In genomic region chr17:38325221-38325851, GRCh38 we compare ENCODE assay signal across 1 cellular context.
TF ChIP-seq lines count a peak whose summit lies in the region.

No MANE protein-coding gene starts in this region.

TF ChIP-seq in IMR-90, 13 proteins besides CTCF, POLR2A, EP300 and RAD21:
- TF ChIP-seq MAZ (IDR thresholded peaks at IDR 0.05; ENCODE audit: borderline replicate concordance, low read depth, low read length) = no peak
- TF ChIP-seq MAFK (IDR thresholded peaks at IDR 0.05; ENCODE audit: low read depth, low read length) = no peak
- TF ChIP-seq RFX5 (IDR thresholded peaks at IDR 0.05; ENCODE audit: low read depth, low read length) = no peak
- no peak for TF ChIP-seq SMC3 (IDR thresholded peaks at IDR 0.05; ENCODE audit: low read depth, low read length)
- no peak for TF ChIP-seq RCOR1 (IDR thresholded peaks at IDR 0.05; ENCODE audit: insufficient replicate concordance, low read length)
- no peak for TF ChIP-seq CEBPB (IDR thresholded peaks at IDR 0.05; ENCODE audit: low read depth, low read length)
- no peak for TF ChIP-seq BHLHE40 (IDR thresholded peaks at IDR 0.05; ENCODE audit: low read depth, low read length)
- TF ChIP-seq, protein P1, sequence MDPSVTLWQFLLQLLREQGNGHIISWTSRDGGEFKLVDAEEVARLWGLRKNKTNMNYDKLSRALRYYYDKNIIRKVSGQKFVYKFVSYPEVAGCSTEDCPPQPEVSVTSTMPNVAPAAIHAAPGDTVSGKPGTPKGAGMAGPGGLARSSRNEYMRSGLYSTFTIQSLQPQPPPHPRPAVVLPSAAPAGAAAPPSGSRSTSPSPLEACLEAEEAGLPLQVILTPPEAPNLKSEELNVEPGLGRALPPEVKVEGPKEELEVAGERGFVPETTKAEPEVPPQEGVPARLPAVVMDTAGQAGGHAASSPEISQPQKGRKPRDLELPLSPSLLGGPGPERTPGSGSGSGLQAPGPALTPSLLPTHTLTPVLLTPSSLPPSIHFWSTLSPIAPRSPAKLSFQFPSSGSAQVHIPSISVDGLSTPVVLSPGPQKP (IDR thresholded peaks at IDR 0.05; ENCODE audit: borderline replicate concordance, low read depth, low read length) = no peak
- no peak for TF ChIP-seq FOS (IDR thresholded peaks at IDR 0.05; ENCODE audit: low read depth, low read length)
- no peak for TF ChIP-seq MXI1 (IDR thresholded peaks at IDR 0.05; ENCODE audit: borderline replicate concordance, low read depth, low read length)
- TF ChIP-seq, protein P2, sequence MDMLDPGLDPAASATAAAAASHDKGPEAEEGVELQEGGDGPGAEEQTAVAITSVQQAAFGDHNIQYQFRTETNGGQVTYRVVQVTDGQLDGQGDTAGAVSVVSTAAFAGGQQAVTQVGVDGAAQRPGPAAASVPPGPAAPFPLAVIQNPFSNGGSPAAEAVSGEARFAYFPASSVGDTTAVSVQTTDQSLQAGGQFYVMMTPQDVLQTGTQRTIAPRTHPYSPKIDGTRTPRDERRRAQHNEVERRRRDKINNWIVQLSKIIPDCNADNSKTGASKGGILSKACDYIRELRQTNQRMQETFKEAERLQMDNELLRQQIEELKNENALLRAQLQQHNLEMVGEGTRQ (IDR thresholded peaks at IDR 0.05; ENCODE audit: low read depth, low read length) = no peak
- no peak for TF ChIP-seq CHD1 (IDR thresholded peaks at IDR 0.05; ENCODE audit: low read depth, low read length)
TF ChIP-seq in IMR-90: peak in this region for 0.
